Comparison of ENCODE assay signal across 8 cellular contexts in the genomic region with DNA sequence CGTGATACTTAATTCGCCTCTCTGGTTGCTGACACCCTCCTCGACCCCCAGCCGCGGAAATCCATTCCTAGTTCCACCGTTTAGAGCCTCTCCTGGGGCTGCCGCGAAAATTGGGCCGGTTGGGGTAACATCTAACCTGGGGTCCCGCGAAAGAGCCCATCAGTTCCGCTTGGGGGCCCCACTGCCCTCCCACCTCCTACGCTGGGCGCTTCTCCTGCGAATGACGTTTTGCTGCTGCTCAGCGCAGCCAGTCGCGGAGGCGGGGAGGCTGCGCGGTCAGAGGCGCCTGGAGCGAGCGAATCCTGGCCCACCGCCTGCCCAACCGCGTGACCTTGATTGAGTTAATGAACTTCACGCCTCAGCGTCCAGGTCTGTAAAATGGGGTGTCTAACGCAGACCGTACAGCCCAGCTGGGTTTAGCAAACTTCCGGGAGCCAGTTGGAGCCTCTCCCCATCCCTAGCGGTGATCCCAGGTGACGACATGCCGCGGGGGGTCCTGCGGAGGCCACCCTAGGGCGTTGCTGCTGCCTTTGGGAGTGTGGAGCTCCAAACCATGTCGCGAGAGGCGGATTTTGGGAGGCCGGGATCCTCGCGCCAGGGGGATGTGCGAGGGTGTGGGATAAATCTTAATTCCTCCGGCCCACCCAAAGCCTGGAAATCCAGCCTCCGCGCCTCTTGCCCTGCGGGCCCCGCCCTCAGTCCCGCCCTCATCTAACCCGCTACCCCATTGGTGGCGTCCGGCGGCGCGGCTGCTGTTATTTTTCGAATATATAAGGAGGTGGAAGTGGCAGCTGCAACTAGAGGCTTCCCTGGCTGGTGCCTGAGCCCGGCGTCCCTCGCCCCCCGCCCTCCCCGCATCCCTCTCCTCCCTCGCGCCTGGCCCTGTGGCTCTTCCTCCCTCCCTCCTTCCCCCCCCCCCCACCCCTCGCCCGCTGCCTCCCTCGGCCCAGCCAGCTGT. TPM values are rescaled to one million over a fixed set of nuclear protein-coding genes. Genes with fewer than 3 reads are reported as not detected.
DNase-seq lines count a peak whose midpoint lies in the region; ATAC-seq and TF ChIP-seq lines count a peak whose summit lies in the region.

A gene (plus strand): TSS at position 800 of the 958 bp plus-strand sequence. CDS start 222 bp downstream, outside the sequence.

- TF ChIP-seq CTCF in WI38 (IDR thresholded peaks at IDR 0.05; ENCODE audit: low read depth, low read length) (peak; percentile 59), mammary epithelial cell (conservative IDR thresholded peaks at IDR 0.05 in 1 of 2, IDR thresholded peaks at IDR 0.05 in 1 of 2; ENCODE audit: extremely low read depth in 1 of 2, insufficient read depth in 1 of 2, low read depth in 1 of 2, low read length in 2 of 2) (peak; percentile 32 to 45)

- TSS peak; percentile 69 for BruUV-seq in mammary epithelial cell (replicated peaks; lab: Mats Ljungman, UMichigan)

- peak; percentile 50 for ATAC-seq in HG03196 (IDR thresholded peaks at IDR 0.05; ENCODE audit: unreplicated experiment)

- WGBS in mammary epithelial cell (ENCODE audit: low coverage, missing lambda C conversion rate), result 6% methylated on average over 23 of the region's 69 CpGs

- no peaks in the 10 kb centered on the region for H3K9me3 Mint-ChIP-seq in immature natural killer cell

- H3K27ac Mint-ChIP-seq in immature natural killer cell, result peak within 1 kb of the TSS; percentile 95 to 99 (median 98)

- in situ Hi-C loops in GM18951 (cut with MboI; ENCODE audit: low sequenced_read_pairs, unreplicated experiment), result no loop called here
- in situ Hi-C loops in mammary epithelial cell (cut with MboI; ENCODE audit: low sequenced_read_pairs in 2 of 2), result loop anchor here in 1 of 2 donors (10.0 kb wide), 1 partner anchor 59 kb away; no protein-coding TSS in a partner anchor

- H3K4me1 ChIP-seq in mammary epithelial cell (ENCODE audit: insufficient read depth, low read length), result peaks cover 23% of the 10 kb centered on the region

- H3K9me3 ChIP-seq in mammary epithelial cell (replicated peaks; ENCODE audit: insufficient read depth, low read length), result no peaks in the 10 kb centered on the region

- H3K4me2 ChIP-seq in mammary epithelial cell (ENCODE audit: insufficient read depth, low read depth, low read length), result peak within 1 kb of the TSS; percentile 97

- H3K4me3 Mint-ChIP-seq in immature natural killer cell, result peak within 1 kb of the TSS; percentile 92 to 97 (median 93)

- intact Hi-C loops in mammary epithelial cell (cut with micrococcal nuclease), result loop anchor here (1.0 kb wide), 1 partner anchor 25 kb away; a partner anchor contains a TSS

- peaks cover 37% of the 10 kb centered on the region for H3K79me2 ChIP-seq in mammary epithelial cell (ENCODE audit: insufficient read depth, low read length)

- H3K4me3 ChIP-seq in WI38 (ENCODE audit: low read depth, low read length) (peak within 1 kb of the TSS; percentile 87), mammary epithelial cell (replicated peaks in 1 of 3; ENCODE audit: insufficient read depth in 1 of 3, low read depth in 2 of 3, low read length in 3 of 3) (peak within 1 kb of the TSS; percentile 74 to 89 (median 77))

- H3K27me3 ChIP-seq in mammary epithelial cell (ENCODE audit: insufficient read depth, low read length), result no peaks in the 10 kb centered on the region

- H3K27me3 Mint-ChIP-seq in immature natural killer cell (ENCODE audit: low read depth in 3 of 3), result peaks cover 0 to 11% (median 3%) of the 10 kb centered on the region in 3 donors

- peak; percentile 70 for TF ChIP-seq POLR2A in GM18951 (IDR thresholded peaks at IDR 0.05; ENCODE audit: extremely low read depth, insufficient read depth, insufficient read length)

- peak; percentile 95 for DNase-seq in AG08395 (ENCODE audit: low spot score)
- peak; percentile 78 for DNase-seq in NCI-H226
- peak; percentile 89 for DNase-seq in mammary epithelial cell
- peak; percentile 86 to 89 (median 87) for DNase-seq in immature natural killer cell
- peak; percentile 85 to 91 for DNase-seq in stimulated activated CD4-positive, alpha-beta T cell treated with anti-CD3 and anti-CD28 coated beads, Interleukin-12 subunit alpha, Interleukin-12 subunit beta, amount 100 ng/mL, for 24 hours (ENCODE audit: low read depth in 2 of 2)

- peaks cover 50 to 52% of the 10 kb centered on the region in 2 donors for H3K4me1 Mint-ChIP-seq in immature natural killer cell

- H3K9ac ChIP-seq in mammary epithelial cell (ENCODE audit: insufficient read depth, low read length), result peak within 1 kb of the TSS; percentile 71

- H3K36me3 Mint-ChIP-seq in immature natural killer cell, result peaks cover 3 to 24% (median 6%) of the 10 kb centered on the region in 3 donors

- CTCF ChIA-PET in mammary epithelial cell (lab: Charles Lee; ENCODE audit: low non-redundant PET), result interaction anchor here (0.6 kb wide), 1 partner anchor 28 kb away, joined by 6 read pairs; no protein-coding TSS in a partner anchor

- dilution Hi-C loops in mammary epithelial cell (cut with HindIII; ENCODE audit: low sequenced_read_pairs), result no loop called here

- H3K36me3 ChIP-seq in mammary epithelial cell (ENCODE audit: insufficient read depth, low read length), result peaks cover 7% of the 10 kb centered on the region

- H2AFZ ChIP-seq in mammary epithelial cell (ENCODE audit: low read depth, low read length), result peak within 1 kb of the TSS; percentile 99

- peak within 1 kb of the TSS; percentile 81 for H3K27ac ChIP-seq in mammary epithelial cell (ENCODE audit: insufficient read depth, low read depth, low read length)

- H4K20me1 ChIP-seq in mammary epithelial cell (ENCODE audit: insufficient read depth, low read length), result no peaks in the 10 kb centered on the region

RNA-seq across cellular contexts. Expression of the gene that starts here (rescaled TPM):
- total RNA-seq in mammary epithelial cell, result 10 to 100 TPM in 1 of 2 donors, 1 to 10 TPM in 1; 5.5 to 55.5 TPM
- 45.8 TPM for polyA plus RNA-seq in mammary epithelial cell
- polyA minus RNA-seq in mammary epithelial cell, result 80.2 TPM
- polyA plus RNA-seq in immature natural killer cell, result 10 to 100 TPM; 25.3 to 42.0 (median 29.0) TPM

Comparison
In these comparisons a context has a peak if more than half of its experiments do, and no peak if none do; other contexts are left out.
1. Peak in every context shown above with its lines: DNase-seq, ATAC-seq, H3K4me3 ChIP-seq and H3K27ac ChIP-seq.